ENCODE assay signal across 8 cellular contexts in the genomic region with DNA sequence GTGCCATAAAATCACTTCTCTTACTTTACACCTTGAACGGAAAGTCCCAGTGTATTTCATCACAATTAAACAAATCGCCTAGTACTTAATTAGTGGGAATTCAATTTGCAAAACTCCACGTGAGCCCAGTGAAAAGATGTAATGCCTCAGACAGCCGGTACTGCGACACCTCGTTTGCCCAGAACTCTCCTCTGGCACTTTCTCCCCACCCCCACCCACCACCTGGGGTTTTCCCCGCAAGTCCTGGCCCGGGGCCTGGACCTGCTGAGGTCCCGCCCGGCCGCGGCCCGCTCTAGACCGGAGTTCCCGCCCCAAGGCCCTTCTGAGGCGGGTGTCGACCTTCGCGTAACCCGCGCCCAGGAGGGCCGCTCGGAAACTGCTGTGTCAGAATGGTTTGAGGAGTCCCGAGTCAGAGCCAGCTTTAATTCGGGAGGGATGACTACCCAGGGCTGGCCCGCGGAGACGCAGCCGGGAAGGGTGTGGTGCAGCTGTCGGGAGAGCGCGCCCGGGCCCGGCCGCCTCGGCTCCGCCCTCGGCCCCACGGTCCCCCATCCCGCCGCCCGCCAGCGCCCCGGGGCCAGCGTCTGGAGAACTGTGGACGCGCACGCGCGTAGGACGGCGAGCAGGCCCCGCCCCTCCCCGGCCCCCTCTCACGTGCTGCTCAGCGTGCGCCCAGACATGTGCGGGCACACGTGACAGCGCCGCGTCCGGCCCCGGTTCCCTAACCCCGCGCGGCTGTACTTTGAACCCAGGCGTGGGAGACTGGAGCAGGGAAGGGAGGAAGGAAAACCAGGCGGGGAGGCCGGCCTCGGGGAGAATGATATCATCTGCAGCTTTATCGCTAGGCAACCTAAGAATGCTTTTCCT. TPM values are rescaled to one million over a fixed set of nuclear protein-coding genes. Genes with fewer than 3 reads are reported as not detected.
DNase-seq lines count a peak whose midpoint lies in the region; ATAC-seq and TF ChIP-seq lines count a peak whose summit lies in the region.

No MANE protein-coding gene starts in this region.

- peaks cover 29% of the 10 kb centered on the region for H3K4me1 Mint-ChIP-seq in chondrocyte (ENCODE audit: low read depth)

- TF ChIP-seq CTCF in chondrocyte (IDR thresholded peaks at IDR 0.05) (peak; percentile 71), kidney epithelial cell (IDR thresholded peaks at IDR 0.05; ENCODE audit: insufficient read depth, low read length, poor library complexity, severe bottlenecking) (peak; percentile 28)

- H3K27ac Mint-ChIP-seq in chondrocyte (ENCODE audit: unreplicated experiment), result peak overlapping the region; percentile 93

- ATAC-seq in HG02798 (IDR thresholded peaks at IDR 0.05; ENCODE audit: poor library complexity, unreplicated experiment), result peak; percentile 80

- no peaks in the 10 kb centered on the region for H3K27me3 Mint-ChIP-seq in chondrocyte (ENCODE audit: low read depth)

- H3K4me3 Mint-ChIP-seq in chondrocyte (ENCODE audit: unreplicated experiment), result peak overlapping the region; percentile 71

- H3K27me3 ChIP-seq in kidney epithelial cell (ENCODE audit: control insufficient read depth, insufficient read depth, low read length), result no peaks in the 10 kb centered on the region

- H3K36me3 Mint-ChIP-seq in chondrocyte (ENCODE audit: low read depth), result no peaks in the 10 kb centered on the region

- peak overlapping the region; percentile 55 for H3K4me3 ChIP-seq in kidney epithelial cell (ENCODE audit: low read depth, low read length)

- no peaks in the 10 kb centered on the region for H3K9me3 Mint-ChIP-seq in chondrocyte (ENCODE audit: low read depth)

- peak; percentile 38 for DNase-seq in NCI-H2227 (lab: John Stamatoyannopoulos, UW; ENCODE audit: unreplicated experiment)
- no peak for DNase-seq in NCI-H2227 treated with DMSO at 0.1 percent for 48 hours (lab: John Stamatoyannopoulos, UW)
- DNase-seq in NCI-H2029 treated with DMSO at 0.1 percent for 48 hours (lab: John Stamatoyannopoulos, UW), result peak; percentile 67
- DNase-seq in activated CD4-positive, CD25-positive, alpha-beta regulatory T cell treated with anti-CD3 and anti-CD28 coated beads, Interleukin-2, amount 50 U/mL, for 72 hours, result peak; percentile 75
- DNase-seq in chondrocyte (ENCODE audit: low spot score), result no peak
- DNase-seq in kidney epithelial cell (ENCODE audit: low read depth), result no peak
- peak; percentile 28 to 74 for DNase-seq in stimulated activated CD4-positive, alpha-beta T cell treated with anti-CD3 and anti-CD28 coated beads, Interleukin-15, amount 100 ng/mL, for 1 hour (ENCODE audit: low read depth in 1 of 2, low spot score in 1 of 2)

- no peaks in the 10 kb centered on the region for H3K36me3 ChIP-seq in kidney epithelial cell (ENCODE audit: control insufficient read depth, insufficient read depth, low read length)

RNA-seq across cellular contexts. Expression of gene BHLHE41, which starts 10.8 kb away (rescaled TPM):
- total RNA-seq in chondrocyte (5.8 to 6.5 TPM (median 6.0 TPM) in 3 replicates), kidney epithelial cell (1.6 and 9.0 TPM in 2 replicates)

Comparison
In these comparisons a context has a peak if more than half of its experiments do, and no peak if none do; other contexts are left out.
1. DNase-seq: peak in NCI-H2227 (single experiment), NCI-H2029 treated with DMSO at 0.1 percent for 48 hours (single experiment), activated CD4-positive, CD25-positive, alpha-beta regulatory T cell treated with anti-CD3 and anti-CD28 coated beads, Interleukin-2, amount 50 U/mL, for 72 hours (single experiment) and stimulated activated CD4-positive, alpha-beta T cell treated with anti-CD3 and anti-CD28 coated beads, Interleukin-15, amount 100 ng/mL, for 1 hour (2 of 2); none in NCI-H2227 treated with DMSO at 0.1 percent for 48 hours (single experiment), chondrocyte (single experiment) and kidney epithelial cell (single experiment).